In genomic region chr3:31288224-31288623, GRCh38 we compare ENCODE assay signal across 17 cellular contexts.
A peak's percentile ranks its signal among the peaks of the same experiment; 100 is the strongest.
DNase-seq lines count a peak whose midpoint lies in the region; ATAC-seq, FAIRE-seq and TF ChIP-seq lines count a peak whose summit lies in the region.
"Had no signal": no experiment of that assay in that cellular context is flagged by ENCODE, and none has a peak within 500 bp of the region (broad histone marks: within the 10 kb centered on the region; RNA-seq: fewer than 3 reads in every experiment).

No MANE protein-coding gene starts in this region.

- CTCF ChIA-PET in A549 (lab: Yijun Ruan, JAX), result interaction anchor here (0.8 kb wide), 1 partner anchor 89 kb away, joined by 3 read pairs; no protein-coding TSS in a partner anchor
- CTCF ChIA-PET in Calu3 (lab: Charles Lee), result interaction anchor here (1.2 kb wide), 1 partner anchor 244 kb away, joined by 4 read pairs; the partner anchor contains the start of gene STT3B
- CTCF ChIA-PET in CD4-positive, alpha-beta T cell (lab: Charles Lee), result no interaction called here
- CTCF ChIA-PET in GM10248 (lab: Yijun Ruan, JAX), result interaction anchor here (1.0 to 1.7 kb wide), 4 partner anchors 9 to 89 kb away, joined by 3 to 6 read pairs (median 4); no protein-coding TSS in a partner anchor

- no peaks in the 10 kb centered on the region for H3K9me3 ChIP-seq in A549
- no peaks in the 10 kb centered on the region for H3K9me3 ChIP-seq in endodermal cell (ENCODE audit: control insufficient read depth, low read length)
- no peaks in the 10 kb centered on the region for H3K9me3 ChIP-seq in neuron (ENCODE audit: low read length)
- H3K9me3 ChIP-seq in CD4-positive, alpha-beta T cell (ENCODE audit: control insufficient read depth, low read length), result no peaks in the 10 kb centered on the region
- H3K9me3 ChIP-seq: heart left ventricle had no signal

- TF ChIP-seq CTCF in A549 (IDR thresholded peaks at IDR 0.05), result no peak
- no peak for TF ChIP-seq CTCF in Calu3 (IDR thresholded peaks at IDR 0.05; ENCODE audit: unreplicated experiment)
- TF ChIP-seq CTCF in endodermal cell (conservative IDR thresholded peaks at IDR 0.05), result no peak
- no peak for TF ChIP-seq CTCF in CD4-positive, alpha-beta T cell (IDR thresholded peaks at IDR 0.05)
- TF ChIP-seq CTCF in GM10248 (IDR thresholded peaks at IDR 0.05; ENCODE audit: control extremely low read depth, extremely low read depth, low read depth, missing control alignments), result no peak

- peak; percentile 37 to 46; a peak in 5 of 6 replicates for ATAC-seq in A549
- no peak for ATAC-seq in CD4-positive, alpha-beta T cell (ENCODE audit: poor library complexity)
- no peak for ATAC-seq in GM21447 (IDR thresholded peaks at IDR 0.05; ENCODE audit: unreplicated experiment)

- TF ChIP-seq EP300 in A549 (IDR thresholded peaks at IDR 0.05), result no peak

- BruUV-seq in Calu3 (replicated peaks; lab: Mats Ljungman, UMichigan), result no TSS peak

- H3K36me3 Mint-ChIP-seq in Calu3 (ENCODE audit: insufficient read depth, unreplicated experiment) (peaks cover 6% of the 10 kb centered on the region), endodermal cell (ENCODE audit: low read depth) (no peaks in the 10 kb centered on the region)
- no peaks in the 10 kb centered on the region for H3K36me3 Mint-ChIP-seq in CD4-positive, alpha-beta T cell (ENCODE audit: low read depth)

- no peaks in the 10 kb centered on the region for H3K9me3 Mint-ChIP-seq in Calu3 (ENCODE audit: low read depth, unreplicated experiment)
- H3K9me3 Mint-ChIP-seq in endodermal cell, result no peaks in the 10 kb centered on the region
- H3K9me3 Mint-ChIP-seq in CD4-positive, alpha-beta T cell, result no peaks in the 10 kb centered on the region

- H2AFZ ChIP-seq in neuron (ENCODE audit: low read depth, low read length), result peak overlapping the region; percentile 78

- TF ChIP-seq RAD21 in A549 (conservative IDR thresholded peaks at IDR 0.05 in 1 of 2, IDR thresholded peaks at IDR 0.05 in 1 of 2), result no peak

- H3K4me3 ChIP-seq in A549 (no peak overlapping the region), endodermal cell (ENCODE audit: low read length) (no peak overlapping the region), neuron (ENCODE audit: low read length) (no peak overlapping the region)
- H3K4me3 ChIP-seq: heart left ventricle had no signal

- FAIRE-seq in A549 (lab: Jason Lieb, UNC), result no peak
- FAIRE-seq: kidney had no signal

- H3K27ac ChIP-seq in A549 (peak overlapping the region; percentile 41 to 80; a peak in 5 of 6 replicates), endodermal cell (ENCODE audit: low read depth, low read length) (peak overlapping the region; percentile 12)
- no peak overlapping the region for H3K27ac ChIP-seq in CD4-positive, alpha-beta T cell (ENCODE audit: low read depth, low read length)
- H3K27ac ChIP-seq: heart left ventricle, WERI-Rb-1 had no signal

- H3K36me3 ChIP-seq in endodermal cell (ENCODE audit: control insufficient read depth, insufficient read depth, low read length) (no peaks in the 10 kb centered on the region), neuron (ENCODE audit: insufficient read depth, low read length) (no peaks in the 10 kb centered on the region)
- H3K36me3 ChIP-seq: heart left ventricle, WERI-Rb-1 had no signal

- no peak for TF ChIP-seq POLR2A in A549 (IDR thresholded peaks at IDR 0.05; ENCODE audit: low read length)

- H3K27me3 ChIP-seq in endodermal cell (ENCODE audit: control insufficient read depth, insufficient read depth, low read length, poor library complexity, severe bottlenecking), result no peaks in the 10 kb centered on the region
- no peaks in the 10 kb centered on the region for H3K27me3 ChIP-seq in neuron (ENCODE audit: insufficient read depth, low read length)
- H3K27me3 ChIP-seq in CD4-positive, alpha-beta T cell (ENCODE audit: control insufficient read depth, insufficient read depth, low read length), result no peaks in the 10 kb centered on the region
- H3K27me3 ChIP-seq: heart left ventricle had no signal

- H3K9ac ChIP-seq in endodermal cell (ENCODE audit: extremely low read depth, low read length, poor library complexity, severe bottlenecking), result no peak overlapping the region

- H3K4me1 ChIP-seq in A549 (peaks cover 31% of the 10 kb centered on the region), endodermal cell (ENCODE audit: control insufficient read depth, insufficient read depth, low read length) (peaks cover 4% of the 10 kb centered on the region), neuron (ENCODE audit: insufficient read depth, low read length) (peaks cover 30% of the 10 kb centered on the region)

- DNase-seq in A549 (ENCODE audit: low read depth in 1 of 2, low spot score in 1 of 2) (no peak), Calu3 (no peak), endodermal cell (no peak), NCI-H345 (lab: John Stamatoyannopoulos, UW) (no peak), GM10248 (ENCODE audit: extremely low spot score) (no peak)
- DNase-seq in CD4-positive, alpha-beta T cell, result no peak
- DNase-seq: cerebellar nuclear complex; effector CD4-positive, alpha-beta T cell; NCI-H2029 treated with DMSO at 0.1 percent for 48 hours; NCI-H510A; occipital lobe; Right ventricle myocardium superior; WERI-Rb-1 had no signal

- H3K27ac Mint-ChIP-seq in Calu3 (ENCODE audit: unreplicated experiment) (peak overlapping the region; percentile 39), endodermal cell (no peak overlapping the region)
- no peak overlapping the region for H3K27ac Mint-ChIP-seq in CD4-positive, alpha-beta T cell

- peaks cover 54% of the 10 kb centered on the region for H3K4me1 Mint-ChIP-seq in Calu3 (ENCODE audit: low read depth, unreplicated experiment)
- H3K4me1 Mint-ChIP-seq in endodermal cell, result peaks cover 29% of the 10 kb centered on the region
- H3K4me1 Mint-ChIP-seq in CD4-positive, alpha-beta T cell (ENCODE audit: low read depth), result peaks cover 18% of the 10 kb centered on the region

- H3K27me3 Mint-ChIP-seq in Calu3 (ENCODE audit: unreplicated experiment) (no peaks in the 10 kb centered on the region), endodermal cell (ENCODE audit: insufficient read depth) (peaks cover 2% of the 10 kb centered on the region)
- no peaks in the 10 kb centered on the region for H3K27me3 Mint-ChIP-seq in CD4-positive, alpha-beta T cell

- 69% methylated on average over 8 of the region's 9 CpGs for WGBS in A549 (ENCODE audit: missing lambda C conversion rate)
- WGBS in endodermal cell (ENCODE audit: insufficient coverage in 1 of 2, insufficient read length in 1 of 2), 2 experiments, result 96 to 98% methylated on average over 6 to 9 of the region's 9 CpGs

- intact Hi-C loops in Calu3 (cut with micrococcal nuclease; ENCODE audit: unreplicated experiment), result loop anchor here (5.0 kb wide), 1 partner anchor 244 kb away; the partner anchor contains the start of gene STT3B
- intact Hi-C loops in CD4-positive, alpha-beta T cell (cut with DNase I, micrococcal nuclease), result no loop called here

- POLR2A ChIA-PET in A549 (lab: Yijun Ruan, JAX) (interaction anchor here (1.2 to 1.5 kb wide), 2 partner anchors 243 to 245 kb away, joined by 8 to 10 read pairs; partner anchors contain the start of gene STT3B), GM10248 (lab: Yijun Ruan, JAX) (no interaction called here)
- POLR2A ChIA-PET in CD4-positive, alpha-beta T cell (lab: Charles Lee), result no interaction called here

- H3K4me3 Mint-ChIP-seq in Calu3 (ENCODE audit: low read depth, unreplicated experiment) (no peak overlapping the region), endodermal cell (no peak overlapping the region)
- H3K4me3 Mint-ChIP-seq in CD4-positive, alpha-beta T cell, result no peak overlapping the region

- peak overlapping the region; percentile 47 for H3K4me2 ChIP-seq in A549

TF ChIP-seq in A549, 52 proteins besides CTCF, POLR2A, EP300 and RAD21:
- no peak for TF ChIP-seq SMC3 (IDR thresholded peaks at IDR 0.05)
- no peak for TF ChIP-seq CBX8 (IDR thresholded peaks at IDR 0.05)
- no peak for TF ChIP-seq BHLHE40 (IDR thresholded peaks at IDR 0.05; ENCODE audit: low read depth, low read length)
- no peak for TF ChIP-seq ATOH8 (CRISPR knock-in tag; IDR thresholded peaks at IDR 0.05; ENCODE audit: low read depth)
- TF ChIP-seq CHD4 (IDR thresholded peaks at IDR 0.05; ENCODE audit: borderline replicate concordance), result no peak
- no peak for TF ChIP-seq FOSL2 (IDR thresholded peaks at IDR 0.05)
- TF ChIP-seq FOSL2 (CRISPR knock-in tag; IDR thresholded peaks at IDR 0.05), result no peak
- no peak for TF ChIP-seq MAFK (IDR thresholded peaks at IDR 0.05; ENCODE audit: partially characterized antibody)
- TF ChIP-seq NPAS2 (CRISPR knock-in tag; IDR thresholded peaks at IDR 0.05; ENCODE audit: borderline replicate concordance), result no peak
- TF ChIP-seq ZC3H11A (IDR thresholded peaks at IDR 0.05), result no peak
- TF ChIP-seq KDM1A (IDR thresholded peaks at IDR 0.05; ENCODE audit: low read depth), result no peak
- TF ChIP-seq POLR2AphosphoS2 (conservative IDR thresholded peaks at IDR 0.05; ENCODE audit: low read length), result no peak
- TF ChIP-seq PHF8 (IDR thresholded peaks at IDR 0.05; ENCODE audit: borderline replicate concordance, low read depth), result no peak
- TF ChIP-seq RNF2 (IDR thresholded peaks at IDR 0.05; ENCODE audit: borderline replicate concordance, low read depth), result no peak
- no peak for TF ChIP-seq EHMT2 (IDR thresholded peaks at IDR 0.05; ENCODE audit: low read depth)

Comparison
In these comparisons a context has a peak if more than half of its experiments do, and no peak if none do; other contexts are left out.
1. ATAC-seq: peak in A549 (2 of 2); none in CD4-positive, alpha-beta T cell (single experiment) and GM21447 (single experiment).